ENCODE assay signal across 8 cellular contexts in the genomic region with DNA sequence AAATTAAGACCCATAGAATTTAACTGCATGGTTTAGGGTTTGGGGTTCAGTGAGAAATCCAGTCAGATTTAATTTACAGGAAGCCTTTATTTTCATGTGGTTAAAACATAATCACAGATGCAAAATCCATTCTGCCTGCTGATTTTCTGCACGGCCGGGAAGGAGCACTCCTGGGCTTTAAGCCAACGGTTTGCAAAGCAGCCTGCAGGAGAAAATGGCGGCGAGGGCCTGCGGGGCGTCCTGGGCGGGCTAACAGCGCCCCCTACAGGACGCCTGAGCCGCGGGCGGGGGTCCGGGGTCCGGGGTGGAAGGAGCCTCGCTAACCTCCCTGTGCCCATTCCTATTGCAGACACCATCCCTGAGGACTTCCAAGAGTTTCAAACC. TPM values are rescaled to one million over a fixed set of nuclear protein-coding genes. Genes with fewer than 3 reads are reported as not detected.
DNase-seq lines count a peak whose midpoint lies in the region; ATAC-seq and TF ChIP-seq lines count a peak whose summit lies in the region.

No MANE protein-coding gene starts in this region.

- no peaks in the 10 kb centered on the region for H3K9me3 Mint-ChIP-seq in CD8-positive, alpha-beta T cell
- H3K9me3 Mint-ChIP-seq in activated naive CD8-positive, alpha-beta T cell treated with anti-CD3 and anti-CD28 coated beads, Interleukin-2, amount 50 U/mL, for 24 hours: no peaks in the 10 kb centered on the region

- POLR2A ChIA-PET in CD8-positive, alpha-beta T cell (lab: Charles Lee): interaction anchor here (1.5 kb wide), 1 partner anchor 92 kb away, joined by 3 read pairs; no protein-coding TSS in a partner anchor

- no peaks in the 10 kb centered on the region for H3K27me3 Mint-ChIP-seq in CD8-positive, alpha-beta T cell (ENCODE audit: low read depth)
- H3K27me3 Mint-ChIP-seq in activated naive CD8-positive, alpha-beta T cell treated with anti-CD3 and anti-CD28 coated beads, Interleukin-2, amount 50 U/mL, for 24 hours: no peaks in the 10 kb centered on the region

- peak; percentile 55 for ATAC-seq in CD8-positive, alpha-beta T cell
- no peak for ATAC-seq in activated naive CD8-positive, alpha-beta T cell treated with anti-CD3 and anti-CD28 coated beads, Interleukin-2, amount 50 U/mL, for 24 hours
- ATAC-seq in HG02759 (IDR thresholded peaks at IDR 0.05; ENCODE audit: unreplicated experiment): no peak

- no peaks in the 10 kb centered on the region for H3K27me3 ChIP-seq in CD8-positive, alpha-beta T cell (ENCODE audit: insufficient read depth, low read length)
- H3K27me3 ChIP-seq in Peyer's patch (no peaks in the 10 kb centered on the region), prostate gland (replicated peaks; ENCODE audit: insufficient read depth) (no peaks in the 10 kb centered on the region)

- CTCF ChIA-PET in CD8-positive, alpha-beta T cell (lab: Charles Lee): interaction anchor here (0.6 to 3.5 kb wide), 36 partner anchors 9 to 1668 kb away, joined by 3 to 38 read pairs (median 4); a partner anchor contains a TSS

- intact Hi-C loops in CD8-positive, alpha-beta T cell (cut with DNase I, micrococcal nuclease): loop anchor here (1.0 to 10.0 kb wide), 8 partner anchors 85 to 1058 kb away; no protein-coding TSS in a partner anchor
- intact Hi-C loops in cardiac septum (cut with DNase I) (loop anchor here (5.0 kb wide), 2 partner anchors 210 to 225 kb away; no protein-coding TSS in a partner anchor), prostate gland (cut with DNase I) (no loop called here)

- 5% methylated on average over 16 of the region's 16 CpGs for WGBS in prostate gland

- no peaks in the 10 kb centered on the region for H3K9me3 ChIP-seq in CD8-positive, alpha-beta T cell (ENCODE audit: low read length)
- no peaks in the 10 kb centered on the region for H3K9me3 ChIP-seq in Peyer's patch
- H3K9me3 ChIP-seq in prostate gland: no peaks in the 10 kb centered on the region

- TF ChIP-seq POLR2A in Peyer's patch (IDR thresholded peaks at IDR 0.05) (no peak), prostate gland (IDR thresholded peaks at IDR 0.05) (no peak)

- H3K36me3 Mint-ChIP-seq in CD8-positive, alpha-beta T cell: peaks cover 32% of the 10 kb centered on the region
- H3K36me3 Mint-ChIP-seq in activated naive CD8-positive, alpha-beta T cell treated with anti-CD3 and anti-CD28 coated beads, Interleukin-2, amount 50 U/mL, for 24 hours (ENCODE audit: low read depth): no peaks in the 10 kb centered on the region

- peak overlapping the region; percentile 78 for H3K4me3 Mint-ChIP-seq in CD8-positive, alpha-beta T cell
- no peak overlapping the region for H3K4me3 Mint-ChIP-seq in activated naive CD8-positive, alpha-beta T cell treated with anti-CD3 and anti-CD28 coated beads, Interleukin-2, amount 50 U/mL, for 24 hours

- peaks cover 10% of the 10 kb centered on the region for H3K4me1 ChIP-seq in CD8-positive, alpha-beta T cell (ENCODE audit: insufficient read depth, low read length)
- no peaks in the 10 kb centered on the region for H3K4me1 ChIP-seq in Peyer's patch
- no peaks in the 10 kb centered on the region for H3K4me1 ChIP-seq in prostate gland (replicated peaks)

- DNase-seq in CD8-positive, alpha-beta T cell: peak in 6 of 7 experiments; percentile 31 to 69 (median 42)
- DNase-seq in HuH-7 (ENCODE audit: low spot score) (peak; percentile 76), Peyer's patch (peak; percentile 33 to 66 (median 57)), cardiac septum (ENCODE audit: low spot score) (peak; percentile 61), prostate gland (ENCODE audit: low spot score) (peak; percentile 45), OCI-M2 (lab: John Stamatoyannopoulos, UW; ENCODE audit: unreplicated experiment) (no peak)
- peak; percentile 29 for DNase-seq in activated naive CD8-positive, alpha-beta T cell treated with anti-CD3 and anti-CD28 coated beads, Interleukin-2, amount 50 U/mL, for 24 hours

- peak overlapping the region; percentile 25 for H3K4me3 ChIP-seq in CD8-positive, alpha-beta T cell (ENCODE audit: low read depth, low read length)
- H3K4me3 ChIP-seq in Peyer's patch (peak overlapping the region in 1 of 4 donors; percentile 26), prostate gland (peak overlapping the region; percentile 2 to 7)

- TF ChIP-seq CTCF in CD8-positive, alpha-beta T cell (IDR thresholded peaks at IDR 0.05): peak; percentile 59
- TF ChIP-seq CTCF in Peyer's patch (IDR thresholded peaks at IDR 0.05) (peak; percentile 25 to 75 (median 45)), prostate gland (IDR thresholded peaks at IDR 0.05) (peak; percentile 47 to 88 (median 68))

- no peak overlapping the region for H3K27ac Mint-ChIP-seq in CD8-positive, alpha-beta T cell
- H3K27ac Mint-ChIP-seq in activated naive CD8-positive, alpha-beta T cell treated with anti-CD3 and anti-CD28 coated beads, Interleukin-2, amount 50 U/mL, for 24 hours: no peak overlapping the region

- H3K27ac ChIP-seq in CD8-positive, alpha-beta T cell (ENCODE audit: low read depth, low read length): no peak overlapping the region
- peak overlapping the region in 3 of 4 donors; percentile 20 to 41 (median 35) for H3K27ac ChIP-seq in Peyer's patch
- H3K27ac ChIP-seq in prostate gland: peak overlapping the region; percentile 30 to 46

- H3K36me3 ChIP-seq in CD8-positive, alpha-beta T cell (ENCODE audit: insufficient read depth, low read length): no peaks in the 10 kb centered on the region
- H3K36me3 ChIP-seq in Peyer's patch (no peaks in the 10 kb centered on the region), prostate gland (no peaks in the 10 kb centered on the region)

- peaks cover 11% of the 10 kb centered on the region for H3K4me1 Mint-ChIP-seq in CD8-positive, alpha-beta T cell (ENCODE audit: low read depth)
- H3K4me1 Mint-ChIP-seq in activated naive CD8-positive, alpha-beta T cell treated with anti-CD3 and anti-CD28 coated beads, Interleukin-2, amount 50 U/mL, for 24 hours: peaks cover 9% of the 10 kb centered on the region

RNA-seq across cellular contexts. Expression of a gene that starts 47.6 kb away (rescaled TPM):
- not detected for total RNA-seq in CD8-positive, alpha-beta T cell
- total RNA-seq in Peyer's patch: 1 to 10 TPM in 2 of 4 donors, not detected in 2; 1.0 to 2.1 TPM
- 464 TPM for total RNA-seq in cardiac septum
- total RNA-seq in prostate gland: 10 to 100 TPM in 1 of 2 donors, 1 to 10 TPM in 1; 3.9 to 21.5 TPM

Comparison
In these comparisons a context has a peak if more than half of its experiments do, and no peak if none do; other contexts are left out.
1. RNA of a gene that starts 47.6 kb away (total RNA-seq): 464 TPM in cardiac septum (single experiment); 3.9 to 21.5 TPM in prostate gland, 1.0 to 2.1 TPM in Peyer's patch and not detected in CD8-positive, alpha-beta T cell; every median in the first group is over 10 times any median in the second.
2. Peak in every context shown above with its lines, with median percentiles within 50 percentile points of each other: CTCF ChIP-seq.